Comparison of ENCODE assay signal across 20 cellular contexts in the genomic region with DNA sequence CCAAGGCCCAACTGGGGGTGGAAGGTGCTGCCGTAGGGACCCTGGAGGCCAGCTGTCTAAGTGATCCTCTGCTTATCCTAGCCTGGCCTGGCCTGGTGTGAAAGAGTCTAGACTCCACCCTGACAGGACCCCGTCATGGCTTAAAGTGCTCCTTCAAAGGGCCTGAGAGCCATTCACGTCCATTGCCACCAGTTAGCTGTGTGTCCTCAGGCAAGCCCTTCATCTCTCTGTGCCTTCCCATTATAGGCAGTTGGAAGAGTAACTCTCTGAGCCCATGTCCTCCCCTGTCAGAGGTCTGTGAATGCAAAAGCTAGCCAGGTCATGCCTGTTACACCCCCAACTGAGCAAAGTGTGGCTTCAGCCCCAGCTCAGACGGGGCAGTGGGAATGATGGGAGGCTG. TPM values are rescaled to one million over a fixed set of nuclear protein-coding genes. Genes with fewer than 3 reads are reported as not detected.
DNase-seq lines count a peak whose midpoint lies in the region; ATAC-seq, FAIRE-seq and TF ChIP-seq lines count a peak whose summit lies in the region.
"Had no signal": no experiment of that assay in that cellular context is flagged by ENCODE, and none has a peak within 500 bp of the region (broad histone marks: within the 10 kb centered on the region; RNA-seq: fewer than 3 reads in every experiment).

No MANE protein-coding gene starts in this region.

- ATAC-seq in natural killer cell, result no peak
- ATAC-seq in activated CD4-positive, alpha-beta T cell treated with anti-CD3 and anti-CD28 coated beads for 36 hours, result no peak
- ATAC-seq: Panc1 had no signal

- no peak overlapping the region for H3K4me3 ChIP-seq in neural progenitor cell
- H3K4me3 ChIP-seq: BLaER1, MG63, SK-N-MC had no signal

- no peak for FAIRE-seq in HTR-8/SVneo (lab: Jason Lieb, UNC)
- FAIRE-seq: D721Med, H54 had no signal

- H4K20me1 ChIP-seq in neural progenitor cell (ENCODE audit: low read depth), result no peaks in the 10 kb centered on the region
- H4K20me1 ChIP-seq: BLaER1 had no signal

- no peak for DNase-seq in T-helper 2 cell treated with Interferon-gamma antibody and Interleukin-4, amounts not matched to agents 5 μg/mL and 100 μg/mL, for 36 hours (ENCODE audit: low spot score)
- DNase-seq in T-helper 2 cell (no peak), natural killer cell (no peak), HTR-8/SVneo (ENCODE audit: insufficient read length, low spot score) (no peak), neural progenitor cell (ENCODE audit: low spot score) (no peak)
- no peak for DNase-seq in activated CD4-positive, alpha-beta T cell treated with anti-CD3 and anti-CD28 coated beads for 36 hours
- DNase-seq: CD4-positive, CD25-positive, alpha-beta regulatory T cell; KG1; MG63; NCI-H1694; NCI-H2029 treated with DMSO at 0.1 percent for 48 hours; NCI-H446 treated with DMSO at 0.1 percent for 48 hours; NCI-H526; SIG-M5 had no signal

- peaks cover 34% of the 10 kb centered on the region for H3K4me1 ChIP-seq in neural progenitor cell

- no peaks in the 10 kb centered on the region for H3K36me3 ChIP-seq in neural progenitor cell
- H3K36me3 ChIP-seq: MG63 had no signal

- POLR2A ChIA-PET in activated CD4-positive, alpha-beta T cell treated with anti-CD3 and anti-CD28 coated beads for 36 hours (lab: Charles Lee), result no interaction called here

- no peak overlapping the region for H2AFZ ChIP-seq in neural progenitor cell (replicated peaks)

- H3K9me3 ChIP-seq in neural progenitor cell (ENCODE audit: low read depth), result no peaks in the 10 kb centered on the region
- H3K9me3 ChIP-seq: BLaER1, MG63 had no signal

- no peaks in the 10 kb centered on the region for H3K27me3 ChIP-seq in neural progenitor cell
- H3K27me3 ChIP-seq: BLaER1, MG63 had no signal

- H3K27me3 Mint-ChIP-seq in T-helper 2 cell treated with Interferon-gamma antibody and Interleukin-4, amounts not matched to agents 5 μg/mL and 100 μg/mL, for 36 hours (ENCODE audit: low read depth), result no peaks in the 10 kb centered on the region
- H3K27me3 Mint-ChIP-seq in brain (peaks cover 63% of the 10 kb centered on the region), natural killer cell (ENCODE audit: low read depth in 2 of 2) (no peaks in the 10 kb centered on the region), neural progenitor cell (ENCODE audit: insufficient read depth, low read depth) (peaks cover 16% of the 10 kb centered on the region)
- H3K27me3 Mint-ChIP-seq in activated CD4-positive, alpha-beta T cell treated with anti-CD3 and anti-CD28 coated beads for 36 hours, result no peaks in the 10 kb centered on the region
- H3K27me3 Mint-ChIP-seq: CD4-positive, CD25-positive, alpha-beta regulatory T cell had no signal

- H3K27ac Mint-ChIP-seq in T-helper 2 cell treated with Interferon-gamma antibody and Interleukin-4, amounts not matched to agents 5 μg/mL and 100 μg/mL, for 36 hours, result peak overlapping the region; percentile 18
- H3K27ac Mint-ChIP-seq in brain, result peak overlapping the region in 4 of 5 experiments; percentile 66 to 96 (median 91)
- peak overlapping the region; percentile 92 for H3K27ac Mint-ChIP-seq in natural killer cell
- no peak overlapping the region for H3K27ac Mint-ChIP-seq in activated CD4-positive, alpha-beta T cell treated with anti-CD3 and anti-CD28 coated beads for 36 hours
- H3K27ac Mint-ChIP-seq in neural progenitor cell, result no peak overlapping the region

- TF ChIP-seq CTCF in brain (conservative IDR thresholded peaks at IDR 0.05), result no peak
- TF ChIP-seq CTCF in natural killer cell (IDR thresholded peaks at IDR 0.05), result no peak
- TF ChIP-seq CTCF in neural progenitor cell (IDR thresholded peaks at IDR 0.05), result no peak

- peaks cover 29% of the 10 kb centered on the region for H3F3A ChIP-seq in neural progenitor cell (ENCODE audit: low read depth)

- CTCF ChIA-PET in activated CD4-positive, alpha-beta T cell treated with anti-CD3 and anti-CD28 coated beads for 36 hours (lab: Charles Lee), result interaction anchor here (0.6 to 2.0 kb wide), 5 partner anchors 9 to 162 kb away, joined by 3 to 4 read pairs (median 3); no protein-coding TSS in a partner anchor

- H3K4me3 Mint-ChIP-seq in T-helper 2 cell treated with Interferon-gamma antibody and Interleukin-4, amounts not matched to agents 5 μg/mL and 100 μg/mL, for 36 hours, result no peak overlapping the region
- H3K4me3 Mint-ChIP-seq in brain, result peak overlapping the region in 1 of 5 experiments; percentile 8
- H3K4me3 Mint-ChIP-seq in natural killer cell, result no peak overlapping the region
- no peak overlapping the region for H3K4me3 Mint-ChIP-seq in activated CD4-positive, alpha-beta T cell treated with anti-CD3 and anti-CD28 coated beads for 36 hours
- H3K4me3 Mint-ChIP-seq in neural progenitor cell, result no peak overlapping the region
- H3K4me3 Mint-ChIP-seq: CD4-positive, CD25-positive, alpha-beta regulatory T cell had no signal

- no peak overlapping the region for H3K27ac ChIP-seq in neural progenitor cell
- H3K27ac ChIP-seq: BLaER1, SK-N-MC had no signal

- H3K79me2 ChIP-seq in neural progenitor cell (ENCODE audit: low read depth), result no peaks in the 10 kb centered on the region

- intact Hi-C loops in natural killer cell (cut with micrococcal nuclease), result no loop called here
- intact Hi-C loops in activated CD4-positive, alpha-beta T cell treated with anti-CD3 and anti-CD28 coated beads for 36 hours (cut with DNase I, micrococcal nuclease), result no loop called here

- no peak overlapping the region for H3K9ac ChIP-seq in neural progenitor cell
- H3K9ac ChIP-seq: BLaER1 had no signal

- H3K36me3 Mint-ChIP-seq in T-helper 2 cell treated with Interferon-gamma antibody and Interleukin-4, amounts not matched to agents 5 μg/mL and 100 μg/mL, for 36 hours (ENCODE audit: low read depth), result peaks cover 8% of the 10 kb centered on the region
- H3K36me3 Mint-ChIP-seq in brain (no peaks in the 10 kb centered on the region), natural killer cell (no peaks in the 10 kb centered on the region), neural progenitor cell (peaks cover 2% of the 10 kb centered on the region)
- H3K36me3 Mint-ChIP-seq in activated CD4-positive, alpha-beta T cell treated with anti-CD3 and anti-CD28 coated beads for 36 hours (ENCODE audit: low read depth), result no peaks in the 10 kb centered on the region

- H3K9me3 Mint-ChIP-seq in T-helper 2 cell treated with Interferon-gamma antibody and Interleukin-4, amounts not matched to agents 5 μg/mL and 100 μg/mL, for 36 hours, result no peaks in the 10 kb centered on the region
- H3K9me3 Mint-ChIP-seq in brain, result peaks cover 0 to 2% (median 0%) of the 10 kb centered on the region in 5 experiments
- no peaks in the 10 kb centered on the region for H3K9me3 Mint-ChIP-seq in natural killer cell
- H3K9me3 Mint-ChIP-seq in activated CD4-positive, alpha-beta T cell treated with anti-CD3 and anti-CD28 coated beads for 36 hours (ENCODE audit: low read depth), result no peaks in the 10 kb centered on the region
- H3K9me3 Mint-ChIP-seq in neural progenitor cell, result no peaks in the 10 kb centered on the region

- H3K4me2 ChIP-seq in neural progenitor cell, result no peak overlapping the region
- H3K4me2 ChIP-seq: BLaER1 had no signal

- no peaks in the 10 kb centered on the region for H3K4me1 Mint-ChIP-seq in T-helper 2 cell treated with Interferon-gamma antibody and Interleukin-4, amounts not matched to agents 5 μg/mL and 100 μg/mL, for 36 hours (ENCODE audit: low read depth)
- H3K4me1 Mint-ChIP-seq in brain (peaks cover 93% of the 10 kb centered on the region), natural killer cell (peaks cover 44 to 67% of the 10 kb centered on the region in 2 donors), neural progenitor cell (peaks cover 57% of the 10 kb centered on the region)
- peaks cover 34% of the 10 kb centered on the region for H3K4me1 Mint-ChIP-seq in activated CD4-positive, alpha-beta T cell treated with anti-CD3 and anti-CD28 coated beads for 36 hours

RNA-seq across cellular contexts. Expression of a gene that starts 9.1 kb away (rescaled TPM):
- 1.8 TPM for polyA plus RNA-seq in brain (ENCODE audit: insufficient read depth, low read depth, low replicate concordance)
- total RNA-seq in natural killer cell, result 10 to 100 TPM; 72.3 to 81.7 (median 74.2) TPM
- 10 to 100 TPM in 1 of 2 experiments, 1 to 10 TPM in 1; 7.4 to 10.1 TPM for total RNA-seq in activated CD4-positive, alpha-beta T cell treated with anti-CD3 and anti-CD28 coated beads for 36 hours
- 0.80 and 2.1 TPM in 2 replicates for total RNA-seq in neural progenitor cell (ENCODE audit: low replicate concordance)

RNA-seq across cellular contexts. Expression of a gene that starts 19.4 kb away (rescaled TPM):
- polyA plus RNA-seq in brain (ENCODE audit: insufficient read depth, low read depth, low replicate concordance), result 2.6 TPM
- total RNA-seq in natural killer cell (10 to 100 TPM; 43.3 to 60.8 (median 45.2) TPM), neural progenitor cell (ENCODE audit: low replicate concordance) (4.2 and 10.1 TPM in 2 replicates)
- 10 to 100 TPM; 13.3 to 18.8 TPM for total RNA-seq in activated CD4-positive, alpha-beta T cell treated with anti-CD3 and anti-CD28 coated beads for 36 hours

RNA-seq across cellular contexts. Expression of a gene that starts 28.5 kb away (rescaled TPM):
- polyA plus RNA-seq in brain (ENCODE audit: insufficient read depth, low read depth, low replicate concordance), result 66.7 TPM
- 100 to 1,000 TPM; 108 to 131 (median 109) TPM for total RNA-seq in natural killer cell
- 100 to 1,000 TPM in 1 of 2 experiments, 10 to 100 TPM in 1; 95.2 to 113 TPM for total RNA-seq in activated CD4-positive, alpha-beta T cell treated with anti-CD3 and anti-CD28 coated beads for 36 hours
- total RNA-seq in neural progenitor cell (ENCODE audit: low replicate concordance), result 45.4 and 49.2 TPM in 2 replicates

Comparison
In these comparisons a context has a peak if more than half of its experiments do, and no peak if none do; other contexts are left out.
1. H3K27ac Mint-ChIP-seq: peak in T-helper 2 cell treated with Interferon-gamma antibody and Interleukin-4, amounts not matched to agents 5 μg/mL and 100 μg/mL, for 36 hours (single experiment), brain (4 of 5) and natural killer cell (2 of 2); none in activated CD4-positive, alpha-beta T cell treated with anti-CD3 and anti-CD28 coated beads for 36 hours (single experiment) and neural progenitor cell (single experiment).
2. RNA of a gene that starts 9.1 kb away (total RNA-seq): 72.3 to 81.7 TPM in natural killer cell; 7.4 to 10.1 TPM in activated CD4-positive, alpha-beta T cell treated with anti-CD3 and anti-CD28 coated beads for 36 hours and 0.80 to 2.1 TPM in neural progenitor cell; every median in the first group is over 4 times any median in the second.